ENCODE assay signal across 8 cellular contexts in the genomic region with DNA sequence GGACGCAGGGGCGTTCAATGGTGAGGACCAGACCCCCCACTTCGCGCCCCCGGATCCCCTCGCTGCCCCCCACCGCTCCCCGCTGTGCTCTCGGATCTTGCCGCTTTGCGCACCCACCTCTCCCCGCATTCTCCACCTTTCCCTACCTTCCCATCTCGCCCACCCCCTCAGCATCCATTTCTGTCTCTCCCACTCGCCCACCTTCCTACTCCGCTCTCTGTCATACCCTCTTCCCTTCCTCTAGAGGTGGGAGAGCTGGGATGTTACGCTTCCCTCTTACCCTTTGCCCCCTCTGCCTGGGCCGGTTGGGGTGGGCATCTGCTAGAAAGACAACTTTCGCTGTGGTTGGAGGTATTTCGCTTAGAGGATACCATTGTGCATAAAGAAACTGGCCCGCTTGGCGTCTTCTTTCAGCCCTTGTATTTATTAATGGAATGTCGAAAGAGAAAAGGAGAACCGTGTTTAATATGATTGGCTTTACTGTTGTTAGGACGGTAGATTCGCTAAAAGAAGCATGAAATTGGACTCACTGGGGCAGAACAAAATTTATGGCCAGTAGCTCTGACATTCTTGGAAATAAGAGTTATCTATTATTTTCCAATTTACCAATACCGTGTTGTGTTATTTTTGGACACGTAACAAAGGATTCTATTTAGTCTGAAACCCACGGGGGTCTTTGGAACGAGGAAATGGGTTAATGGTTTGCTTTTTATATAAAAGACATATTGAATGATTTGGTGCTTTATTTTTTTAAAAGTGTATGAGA. TPM values are rescaled to one million over a fixed set of nuclear protein-coding genes. Genes with fewer than 3 reads are reported as not detected.
DNase-seq lines count a peak whose midpoint lies in the region; ATAC-seq and TF ChIP-seq lines count a peak whose summit lies in the region.

No MANE protein-coding gene starts in this region.

- no peak for DNase-seq in DND-41
- DNase-seq in M059J (ENCODE audit: low read depth) = peak; percentile 24
- DNase-seq in right lobe of liver = no peak
- no peak for DNase-seq in thyroid gland
- DNase-seq in NCI-H446 (lab: John Stamatoyannopoulos, UW) = no peak
- no peak for DNase-seq in epidermal melanocyte (ENCODE audit: insufficient read length, low spot score)

- TF ChIP-seq POLR2A in right lobe of liver (IDR thresholded peaks at IDR 0.05) (no peak), thyroid gland (IDR thresholded peaks at IDR 0.05) (no peak)

- peak overlapping the region; percentile 93 for H2AFZ ChIP-seq in DND-41 (ENCODE audit: low read depth, low read length)

- no peaks in the 10 kb centered on the region for H4K20me1 ChIP-seq in DND-41 (ENCODE audit: insufficient read depth, low read length)

- H3K4me2 ChIP-seq in DND-41 (ENCODE audit: insufficient read depth, low read length) = peak overlapping the region; percentile 100

- TF ChIP-seq CTCF in DND-41 (IDR thresholded peaks at IDR 0.05; ENCODE audit: borderline replicate concordance, extremely low read depth, low read length, poor library complexity, severe bottlenecking) = no peak
- no peak for TF ChIP-seq CTCF in brain (conservative IDR thresholded peaks at IDR 0.05)
- TF ChIP-seq CTCF in right lobe of liver (IDR thresholded peaks at IDR 0.05) = no peak
- TF ChIP-seq CTCF in thyroid gland (IDR thresholded peaks at IDR 0.05) = no peak

- 3% methylated on average over 25 of the region's 29 CpGs for WGBS in right lobe of liver (ENCODE audit: insufficient coverage, low coverage, low lambda C conversion rate, missing lambda C conversion rate)
- WGBS in thyroid gland, 2 donors = 6% methylated on average over 23 to 24 of the region's 29 CpGs

- H3K9me3 ChIP-seq in DND-41 (ENCODE audit: insufficient read depth, low read length, severe bottlenecking) (no peaks in the 10 kb centered on the region), right lobe of liver (no peaks in the 10 kb centered on the region), thyroid gland (no peaks in the 10 kb centered on the region)

- intact Hi-C loops in right lobe of liver (cut with DNase I) (no loop called here), thyroid gland (cut with DNase I) (no loop called here)

- H3K4me3 ChIP-seq in DND-41 (ENCODE audit: low read depth in 1 of 2, low read length in 2 of 2) (peak overlapping the region; percentile 35 to 85; a peak in 3 of 4 replicates), right lobe of liver (peak overlapping the region; percentile 51 to 57 (median 56)), thyroid gland (replicated peaks in 1 of 3) (peak overlapping the region; percentile 4 to 59 (median 29))

- peaks cover 17% of the 10 kb centered on the region for H3K4me1 ChIP-seq in DND-41 (ENCODE audit: insufficient read depth, low read length)
- peaks cover 0 to 8% (median 2%) of the 10 kb centered on the region in 4 donors for H3K4me1 ChIP-seq in right lobe of liver
- H3K4me1 ChIP-seq in thyroid gland = peaks cover 0 to 7% of the 10 kb centered on the region in 2 donors

- H3K36me3 ChIP-seq in DND-41 (ENCODE audit: insufficient read depth, low read length) (no peaks in the 10 kb centered on the region), right lobe of liver (no peaks in the 10 kb centered on the region), thyroid gland (no peaks in the 10 kb centered on the region)

- H3K27me3 ChIP-seq in DND-41 (ENCODE audit: insufficient read depth, low read length, poor library complexity) = peaks cover 37% of the 10 kb centered on the region
- no peaks in the 10 kb centered on the region for H3K27me3 ChIP-seq in right lobe of liver
- no peaks in the 10 kb centered on the region for H3K27me3 ChIP-seq in thyroid gland

- H3K4me1 Mint-ChIP-seq in brain = peaks cover 56% of the 10 kb centered on the region

- H3K27ac Mint-ChIP-seq in brain = peak overlapping the region; percentile 82 to 97 (median 87)

- H3K27me3 Mint-ChIP-seq in brain = peaks cover 11% of the 10 kb centered on the region

- no peak for ATAC-seq in DND-41 (ENCODE audit: insufficient read depth, low read depth)
- no peak for ATAC-seq in right lobe of liver
- ATAC-seq in HG03139 (IDR thresholded peaks at IDR 0.05; ENCODE audit: unreplicated experiment) = no peak

- peak overlapping the region; percentile 88 to 96 (median 94) for H3K4me3 Mint-ChIP-seq in brain

- peak overlapping the region; percentile 65; the same call in 1 of the 2 replicates for H3K9ac ChIP-seq in DND-41 (ENCODE audit: low read depth, low read length)

- H3K27ac ChIP-seq in DND-41 (ENCODE audit: low read length) (no peak overlapping the region), right lobe of liver (no peak overlapping the region), thyroid gland (peak overlapping the region in 1 of 3 donors; percentile 45)

- H3K9me3 Mint-ChIP-seq in brain = no peaks in the 10 kb centered on the region

- H3K36me3 Mint-ChIP-seq in brain = no peaks in the 10 kb centered on the region

- H3K79me2 ChIP-seq in DND-41 (ENCODE audit: insufficient read depth, low read length) = no peaks in the 10 kb centered on the region

RNA-seq across cellular contexts. Expression of gene PRKAR2B, which starts 0.9 kb away (rescaled TPM):
- 7.0 and 7.7 TPM in 2 replicates for total RNA-seq in M059J (2014; rRNA removed; shearing (Covaris generic))
- 35.8 TPM for polyA plus RNA-seq in brain (ENCODE audit: insufficient read depth, low read depth, low replicate concordance)
- total RNA-seq in right lobe of liver = 1 to 10 TPM; 1.4 to 2.9 (median 1.8) TPM
- total RNA-seq in thyroid gland = 1 to 10 TPM; 5.1 to 9.0 (median 6.5) TPM
